ENCODE assay signal across 23 cellular contexts in the genomic region with DNA sequence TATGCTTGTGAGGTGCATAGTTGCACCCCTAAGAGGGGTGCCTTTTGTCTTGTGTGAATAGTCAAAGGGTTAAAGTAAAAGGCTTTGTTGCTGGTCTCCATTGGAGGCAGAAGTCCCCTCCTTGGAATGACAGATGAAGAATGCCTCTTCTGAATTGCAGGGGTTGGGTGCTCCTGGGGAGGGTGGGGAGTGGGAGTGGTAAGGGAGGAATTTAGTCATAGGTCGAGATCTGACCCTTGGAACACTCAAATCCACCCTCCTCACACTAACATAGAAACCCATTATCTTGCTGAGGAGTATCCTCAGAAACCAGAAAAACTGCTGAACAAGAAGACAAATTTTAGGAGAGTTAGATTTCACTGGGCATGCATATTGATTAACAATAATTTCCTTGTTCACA. TPM values are rescaled to one million over a fixed set of nuclear protein-coding genes. Genes with fewer than 3 reads are reported as not detected.
"Had no signal": no experiment of that assay in that cellular context is flagged by ENCODE, and none has a peak within 500 bp of the region (broad histone marks: within the 10 kb centered on the region; RNA-seq: fewer than 3 reads in every experiment).

No MANE protein-coding gene starts in this region.

- H3K4me2 ChIP-seq: KMS-11 had no signal

- H3K9me3 ChIP-seq: MG63, Peyer's patch, SJSA1 had no signal

- H3K36me3 ChIP-seq: MG63, Peyer's patch, SJSA1 had no signal

- ATAC-seq: activated CD8-positive, alpha-beta memory T cell treated with anti-CD3 and anti-CD28 coated beads, Interleukin-2, amount 10 ng/mL, durations not matched to agents 7 days and 5 days; SK-N-SH treated with all-trans-retinoic acid at 6 μM for 48 hours; WTC11 had no signal

- H3K27ac ChIP-seq: KMS-11, Peyer's patch, RWPE1, SJSA1 had no signal

- H3K4me3 ChIP-seq: MG63, Peyer's patch, SJSA1 had no signal

- DNase-seq: activated CD4-positive, alpha-beta T cell treated with anti-CD3 and anti-CD28 coated beads for 48 hours; activated CD4-positive, alpha-beta T cell treated with anti-CD3 and anti-CD28 coated beads, Interleukin-2, amount 50 U/mL, for 4 hours; activated CD4-positive, CD25-positive, alpha-beta regulatory T cell treated with anti-CD3 and anti-CD28 coated beads, Interleukin-2, amount 50 U/mL, for 72 hours; activated CD8-positive, alpha-beta memory T cell treated with anti-CD3 and anti-CD28 coated beads, Interleukin-2, amount 10 ng/mL, durations not matched to agents 7 days and 5 days; activated effector memory CD4-positive, alpha-beta T cell treated with Interleukin-2 at 50 U/mL for 16 hours; activated naive CD4-positive, alpha-beta T cell; activated T-cell treated with anti-CD3 and anti-CD28 coated beads, Interleukin-2, amount 50 U/mL, for 24 hours; aorta; MG63; NCI-H1105; NCI-H1436 treated with DMSO at 0.1 percent for 48 hours; NCI-H187; NCI-H2081; NCI-H510A treated with DMSO at 0.1 percent for 48 hours; NCI-H69; Peyer's patch; SHP77 had no signal

- H3K9ac ChIP-seq: KMS-11 had no signal

RNA-seq across cellular contexts. Expression of gene CTXND1, which starts 4.7 kb away (rescaled TPM):
- total RNA-seq: activated CD8-positive, alpha-beta memory T cell treated with anti-CD3 and anti-CD28 coated beads, Interleukin-2, amount 10 ng/mL, durations not matched to agents 7 days and 5 days; activated T-helper 1 cell treated with anti-CD3 and anti-CD28 coated beads, Interleukin-12 subunit alpha, Interleukin-12 subunit beta, Interleukin-2, Interleukin-4 antibody, amounts not matched to agents 30 ng/mL and 10 ng/mL and 1 ng/mL, durations not matched to agents 14 hours and 24 hours and 36 hours; SJSA1 had no signal
